Comparison of ENCODE assay signal across 10 cellular contexts in genomic region chr11:45021692-45022130, GRCh38.
DNase-seq lines count a peak whose midpoint lies in the region; ATAC-seq lines count a peak whose summit lies in the region.
"Had no signal": no experiment of that assay in that cellular context is flagged by ENCODE, and none has a peak within 500 bp of the region (broad histone marks: within the 10 kb centered on the region; RNA-seq: fewer than 3 reads in every experiment).

No MANE protein-coding gene starts in this region.

- H3K9me3 ChIP-seq in MG63 (no peaks in the 10 kb centered on the region), T-helper 17 cell (ENCODE audit: control insufficient read depth, low read length, poor library complexity, severe bottlenecking) (no peaks in the 10 kb centered on the region)

- no peaks in the 10 kb centered on the region for H3K27me3 ChIP-seq in MG63

- no peak overlapping the region for H3K27ac Mint-ChIP-seq in T-helper 17 cell

- no peak for ATAC-seq in T-helper 17 cell

- peaks cover 5% of the 10 kb centered on the region for H3K36me3 Mint-ChIP-seq in T-helper 17 cell (ENCODE audit: low read depth)

- no peaks in the 10 kb centered on the region for H3K36me3 ChIP-seq in MG63

- no peak overlapping the region for H3K4me3 Mint-ChIP-seq in T-helper 17 cell

- H3K27me3 Mint-ChIP-seq in T-helper 17 cell = peaks cover 26% of the 10 kb centered on the region

- H3K4me1 Mint-ChIP-seq in T-helper 17 cell = peaks cover 11% of the 10 kb centered on the region

- H3K4me3 ChIP-seq in MG63 = no peak overlapping the region

- DNase-seq in AG08396 (ENCODE audit: low spot score) (peak; percentile 60), MG63 (peak; percentile 87), ecto neural progenitor cell (ENCODE audit: low spot score) (peak; percentile 68), mesenteric fat pad (ENCODE audit: low spot score) (peak; percentile 92), A172 (ENCODE audit: low spot score) (no peak), germinal center (ENCODE audit: low spot score) (no peak), T-helper 17 cell (no peak)
- no peak for DNase-seq in activated naive CD4-positive, alpha-beta T cell treated with Interleukin-2 at 50 U/mL for 16 hours
- DNase-seq: DMS53, NCI-H187 treated with DMSO at 0.1 percent for 48 hours had no signal

Comparison
In these comparisons a context has a peak if more than half of its experiments do, and no peak if none do; other contexts are left out.
1. DNase-seq: peak in AG08396 (single experiment), MG63 (single experiment), ecto neural progenitor cell (single experiment) and mesenteric fat pad (single experiment); none in activated naive CD4-positive, alpha-beta T cell treated with Interleukin-2 at 50 U/mL for 16 hours (single experiment), A172 (single experiment), germinal center (single experiment) and T-helper 17 cell (0 of 3).